35 cellular contexts compared by ENCODE assay signal in the genomic region with DNA sequence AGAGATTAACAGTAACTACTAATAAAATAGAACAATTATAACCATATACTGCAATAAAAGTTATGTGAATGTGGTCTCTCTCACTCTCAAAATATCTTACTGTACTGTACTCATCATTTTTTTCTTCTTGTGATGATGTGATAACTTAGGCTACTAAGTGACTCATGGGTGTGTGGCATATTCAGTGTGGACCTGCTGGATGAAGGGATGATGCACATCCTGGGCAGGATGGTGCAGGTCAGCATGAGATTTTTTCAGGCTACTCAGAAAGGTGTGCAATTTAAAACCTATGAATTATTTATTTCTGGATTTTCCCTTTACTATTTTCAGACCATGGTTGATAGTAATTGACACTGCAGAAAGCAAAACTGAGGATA.
DNase-seq lines count a peak whose midpoint lies in the region; FAIRE-seq and TF ChIP-seq lines count a peak whose summit lies in the region.
"Had no signal": no experiment of that assay in that cellular context is flagged by ENCODE, and none has a peak within 500 bp of the region (broad histone marks: within the 10 kb centered on the region; RNA-seq: fewer than 3 reads in every experiment).

No MANE protein-coding gene starts in this region.

- H3K14ac ChIP-seq in neuronal stem cell (ENCODE audit: low read length): no peak overlapping the region

- H3K36me3 ChIP-seq in bronchial epithelial cell (ENCODE audit: control insufficient read depth, insufficient read depth, low read length) (no peaks in the 10 kb centered on the region), MG63 (no peaks in the 10 kb centered on the region), neuronal stem cell (replicated peaks in 1 of 2; ENCODE audit: control insufficient read depth in 2 of 2, insufficient read depth in 2 of 2, low read length in 2 of 2) (peaks cover 0 to 78% of the 10 kb centered on the region in 2 donors)
- H3K36me3 ChIP-seq: adrenal gland, colonic mucosa, left ventricle myocardium inferior, neutrophil, right lobe of liver, SJCRH30, suprapubic skin, upper lobe of right lung had no signal

- H3K79me1 ChIP-seq in neuronal stem cell (ENCODE audit: low read depth, low read length): no peaks in the 10 kb centered on the region

- H3K4me2 ChIP-seq in neuronal stem cell (ENCODE audit: insufficient read depth, low read length, poor library complexity, severe bottlenecking): no peak overlapping the region
- H3K4me2 ChIP-seq: hepatocyte, KMS-11 had no signal

- H2BK15ac ChIP-seq in neuronal stem cell (ENCODE audit: low read length): no peak overlapping the region

- no peak for FAIRE-seq in bronchial epithelial cell (lab: Jason Lieb, UNC)
- FAIRE-seq: frontal cortex had no signal

- no peak overlapping the region for H3K18ac ChIP-seq in neuronal stem cell (ENCODE audit: low read length)

- H2BK120ac ChIP-seq in neuronal stem cell (ENCODE audit: low read depth, low read length): no peak overlapping the region

- TF ChIP-seq CTCF in bronchial epithelial cell (IDR thresholded peaks at IDR 0.05; ENCODE audit: insufficient read depth, low read length, severe bottlenecking): no peak

- H4K8ac ChIP-seq in neuronal stem cell (ENCODE audit: low read depth, low read length): no peak overlapping the region

- H4K91ac ChIP-seq in neuronal stem cell (ENCODE audit: low read depth, low read length, poor library complexity): no peak overlapping the region

- H2BK12ac ChIP-seq in neuronal stem cell (ENCODE audit: low read length): no peak overlapping the region

- no peak overlapping the region for H3K27ac ChIP-seq in neuronal stem cell (replicated peaks; ENCODE audit: low read length)
- H3K27ac ChIP-seq: adrenal gland, colonic mucosa, hepatocyte, KMS-11, left ventricle myocardium inferior, neutrophil, right lobe of liver, SJCRH30, suprapubic skin, upper lobe of right lung had no signal

- H2BK5ac ChIP-seq in neuronal stem cell (ENCODE audit: low read length): no peak overlapping the region

- H3K4me1 ChIP-seq in neuronal stem cell (ENCODE audit: control insufficient read depth in 2 of 2, insufficient read depth in 1 of 2, low read depth in 1 of 2, low read length in 2 of 2): peaks cover 0 to 2% of the 10 kb centered on the region in 2 donors
- H3K4me1 ChIP-seq: adrenal gland, colonic mucosa, right lobe of liver, SJCRH30, upper lobe of right lung had no signal

- no peak overlapping the region for H2AK5ac ChIP-seq in neuronal stem cell (ENCODE audit: low read depth, low read length)

- DNase-seq in ELR (ENCODE audit: low read depth) (peak; percentile 81), LHCN-M2 (ENCODE audit: low read depth) (peak; percentile 5), bronchial epithelial cell (ENCODE audit: low read depth) (peak; percentile 98), kidney tubule cell (ENCODE audit: low spot score) (peak; percentile 79), hypothalamus (lab: John Stamatoyannopoulos, UW) (no peak), NCI-H128 (lab: John Stamatoyannopoulos, UW; ENCODE audit: unreplicated experiment) (no peak), MG63 (no peak), neuronal stem cell (ENCODE audit: low spot score) (no peak)
- DNase-seq: activated CD4-positive, CD25-positive, alpha-beta regulatory T cell; activated CD8-positive, alpha-beta memory T cell treated with anti-CD3 and anti-CD28 coated beads, Interleukin-2, amount 10 ng/mL, durations not matched to agents 7 days and 5 days; activated naive CD4-positive, alpha-beta T cell treated with Interleukin-2 at 50 U/mL for 16 hours; activated T-cell treated with anti-CD3 and anti-CD28 coated beads, Interleukin-2, amount 50 U/mL, for 48 hours; CD4-positive, CD25-positive, alpha-beta regulatory T cell; colonic mucosa; effector CD8-positive, alpha-beta T cell; erythroblast; H9; left ventricle myocardium inferior; MV-4-11; NCI-H1694; NCI-H2171; NCI-H524; right lobe of liver; SJCRH30; stimulated activated CD4-positive, alpha-beta T cell treated with anti-CD3 and anti-CD28 coated beads, Interleukin-12 subunit alpha, Interleukin-12 subunit beta, amount 100 ng/mL, for 4 hours; stimulated activated CD4-positive, alpha-beta T cell treated with anti-CD3 and anti-CD28 coated beads, Interleukin-4, amount 100 ng/mL, for 24 hours; stimulated activated naive B cell treated with anti-CD40 and anti-IgM and Interleukin-4, amounts not matched to agents 10 μg/mL and 1 μg/mL and 100 μg/mL, for 72 hours; T-helper 1 cell; upper lobe of right lung had no signal

- H3K23ac ChIP-seq in neuronal stem cell (ENCODE audit: low read depth, low read length, poor library complexity): no peak overlapping the region

- H3K9me3 ChIP-seq in MG63 (no peaks in the 10 kb centered on the region), neuronal stem cell (replicated peaks in 1 of 2; ENCODE audit: control insufficient read depth in 2 of 2, insufficient read depth in 1 of 2, low read depth in 1 of 2, low read length in 2 of 2) (peaks cover 0 to 9% of the 10 kb centered on the region in 2 donors)
- H3K9me3 ChIP-seq: adrenal gland, colonic mucosa, left ventricle myocardium inferior, neutrophil, right lobe of liver, SJCRH30, suprapubic skin, upper lobe of right lung had no signal

- no peak overlapping the region for H2AFZ ChIP-seq in neuronal stem cell (ENCODE audit: low read length)
- H2AFZ ChIP-seq: hepatocyte had no signal

- no peak overlapping the region for H3K9ac ChIP-seq in neuronal stem cell (ENCODE audit: low read depth, low read length, poor library complexity)
- H3K9ac ChIP-seq: KMS-11 had no signal

- no peak overlapping the region for H3K4ac ChIP-seq in neuronal stem cell (ENCODE audit: low read length)

- H3K27me3 ChIP-seq in bronchial epithelial cell (ENCODE audit: control insufficient read depth, insufficient read depth, low read length) (no peaks in the 10 kb centered on the region), MG63 (no peaks in the 10 kb centered on the region), neuronal stem cell (ENCODE audit: control insufficient read depth in 3 of 3, insufficient read depth in 3 of 3, low read depth in 1 of 3, low read length in 3 of 3) (no peaks in the 10 kb centered on the region)
- H3K27me3 ChIP-seq: adrenal gland, colonic mucosa, hepatocyte, neutrophil, right lobe of liver, SJCRH30, suprapubic skin, upper lobe of right lung had no signal

- H3K4me3 ChIP-seq in bronchial epithelial cell (ENCODE audit: low read depth, low read length): no peak overlapping the region
- H3K4me3 ChIP-seq in MG63: no peak overlapping the region
- no peak overlapping the region for H3K4me3 ChIP-seq in neuronal stem cell (ENCODE audit: low read length in 2 of 2)
- H3K4me3 ChIP-seq: adrenal gland, colonic mucosa, hepatocyte, left ventricle myocardium inferior, right lobe of liver, SJCRH30, suprapubic skin, upper lobe of right lung had no signal

Comparison
In these comparisons a context has a peak if more than half of its experiments do, and no peak if none do; other contexts are left out.
1. DNase-seq: peak in ELR (single experiment), LHCN-M2 (single experiment), bronchial epithelial cell (single experiment) and kidney tubule cell (single experiment); none in hypothalamus (0 of 51), NCI-H128 (single experiment), MG63 (single experiment) and neuronal stem cell (single experiment).